In the genomic region with DNA sequence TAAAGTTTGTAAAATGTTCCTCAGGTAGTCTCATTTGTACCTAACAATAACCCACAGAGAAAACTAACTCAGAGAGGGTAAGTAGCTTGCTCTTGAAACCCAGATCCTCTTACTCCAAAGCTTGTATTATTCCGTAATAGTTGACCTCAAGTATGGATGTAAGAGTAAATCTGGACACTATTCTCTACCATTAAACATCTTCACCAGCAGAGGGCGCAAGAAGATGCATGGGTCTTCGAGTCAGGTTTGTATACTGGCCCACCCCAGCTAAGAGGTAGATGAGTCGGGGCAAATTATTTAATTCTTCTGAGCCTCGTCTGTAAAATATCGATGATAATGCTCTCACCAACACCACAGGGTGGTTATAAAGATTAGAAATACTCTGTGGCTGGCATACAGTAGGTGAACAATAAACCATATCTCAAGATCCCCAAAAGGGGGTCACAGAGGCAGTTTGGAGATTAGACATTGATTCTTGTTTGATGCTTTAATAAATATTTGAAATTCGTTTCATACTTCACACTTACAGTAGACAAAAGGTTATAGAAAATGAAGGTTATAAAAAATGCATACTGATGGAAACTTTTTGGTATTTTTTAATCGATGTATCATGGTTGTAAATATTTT, we compare ENCODE assay signal across 1 cellular context.
TF ChIP-seq lines count a peak whose summit lies in the region.

No MANE protein-coding gene starts in this region.

TF ChIP-seq in GM12878, 131 proteins besides CTCF, POLR2A, EP300 and RAD21 (continued from another document):
- TF ChIP-seq, protein P1, sequence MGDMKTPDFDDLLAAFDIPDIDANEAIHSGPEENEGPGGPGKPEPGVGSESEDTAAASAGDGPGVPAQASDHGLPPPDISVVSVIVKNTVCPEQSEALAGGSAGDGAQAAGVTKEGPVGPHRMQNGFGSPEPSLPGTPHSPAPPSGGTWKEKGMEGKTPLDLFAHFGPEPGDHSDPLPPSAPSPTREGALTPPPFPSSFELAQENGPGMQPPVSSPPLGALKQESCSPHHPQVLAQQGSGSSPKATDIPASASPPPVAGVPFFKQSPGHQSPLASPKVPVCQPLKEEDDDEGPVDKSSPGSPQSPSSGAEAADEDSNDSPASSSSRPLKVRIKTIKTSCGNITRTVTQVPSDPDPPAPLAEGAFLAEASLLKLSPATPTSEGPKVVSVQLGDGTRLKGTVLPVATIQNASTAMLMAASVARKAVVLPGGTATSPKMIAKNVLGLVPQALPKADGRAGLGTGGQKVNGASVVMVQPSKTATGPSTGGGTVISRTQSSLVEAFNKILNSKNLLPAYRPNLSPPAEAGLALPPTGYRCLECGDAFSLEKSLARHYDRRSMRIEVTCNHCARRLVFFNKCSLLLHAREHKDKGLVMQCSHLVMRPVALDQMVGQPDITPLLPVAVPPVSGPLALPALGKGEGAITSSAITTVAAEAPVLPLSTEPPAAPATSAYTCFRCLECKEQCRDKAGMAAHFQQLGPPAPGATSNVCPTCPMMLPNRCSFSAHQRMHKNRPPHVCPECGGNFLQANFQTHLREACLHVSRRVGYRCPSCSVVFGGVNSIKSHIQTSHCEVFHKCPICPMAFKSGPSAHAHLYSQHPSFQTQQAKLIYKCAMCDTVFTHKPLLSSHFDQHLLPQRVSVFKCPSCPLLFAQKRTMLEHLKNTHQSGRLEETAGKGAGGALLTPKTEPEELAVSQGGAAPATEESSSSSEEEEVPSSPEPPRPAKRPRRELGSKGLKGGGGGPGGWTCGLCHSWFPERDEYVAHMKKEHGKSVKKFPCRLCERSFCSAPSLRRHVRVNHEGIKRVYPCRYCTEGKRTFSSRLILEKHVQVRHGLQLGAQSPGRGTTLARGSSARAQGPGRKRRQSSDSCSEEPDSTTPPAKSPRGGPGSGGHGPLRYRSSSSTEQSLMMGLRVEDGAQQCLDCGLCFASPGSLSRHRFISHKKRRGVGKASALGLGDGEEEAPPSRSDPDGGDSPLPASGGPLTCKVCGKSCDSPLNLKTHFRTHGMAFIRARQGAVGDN (IDR thresholded peaks at IDR 0.05) = 0 out of 2 replicates have a peak, but pooled peaks have one; percentile 32
- TF ChIP-seq SMC3 (IDR thresholded peaks at IDR 0.05; ENCODE audit: borderline replicate concordance, low read length) = peak; percentile 95
- TF ChIP-seq YY1 (IDR thresholded peaks at IDR 0.05; ENCODE audit: low read depth, low read length) = peak; percentile 46; the same call in 1 of the 2 replicates
- peak; percentile 12 for TF ChIP-seq SP1 (IDR thresholded peaks at IDR 0.05; ENCODE audit: low read depth, low read length)
- TF ChIP-seq RCOR1 (conservative IDR thresholded peaks at IDR 0.05; ENCODE audit: low read depth, low read length) = no peak
